Comparison of ENCODE assay signal across 1 cellular context in genomic region chr17:79084291-79085153, GRCh38.
TF ChIP-seq lines count a peak whose summit lies in the region.

No MANE protein-coding gene starts in this region.

TF ChIP-seq in IMR-90, 13 proteins besides CTCF, POLR2A, EP300 and RAD21:
- TF ChIP-seq ELK1 (IDR thresholded peaks at IDR 0.05; ENCODE audit: borderline replicate concordance, low read depth, low read length) (no peak), SMC3 (IDR thresholded peaks at IDR 0.05; ENCODE audit: low read depth, low read length) (no peak), RCOR1 (IDR thresholded peaks at IDR 0.05; ENCODE audit: insufficient replicate concordance, low read length) (no peak), FOS (IDR thresholded peaks at IDR 0.05; ENCODE audit: low read depth, low read length) (no peak), USF2 (IDR thresholded peaks at IDR 0.05; ENCODE audit: low read depth, low read length) (no peak), CHD1 (IDR thresholded peaks at IDR 0.05; ENCODE audit: low read depth, low read length) (no peak), MAZ (IDR thresholded peaks at IDR 0.05; ENCODE audit: borderline replicate concordance, low read depth, low read length) (no peak)
